1 cellular context compared by ENCODE assay signal in genomic region chr16:79864781-79865391, GRCh38.
A peak's percentile ranks its signal among the peaks of the same experiment; 100 is the strongest.
TF ChIP-seq lines count a peak whose summit lies in the region.

No MANE protein-coding gene starts in this region.

TF ChIP-seq in K562, 482 proteins besides CTCF, POLR2A, EP300 and RAD21 (continued from another document and continues in another):
- TF ChIP-seq, protein P1, sequence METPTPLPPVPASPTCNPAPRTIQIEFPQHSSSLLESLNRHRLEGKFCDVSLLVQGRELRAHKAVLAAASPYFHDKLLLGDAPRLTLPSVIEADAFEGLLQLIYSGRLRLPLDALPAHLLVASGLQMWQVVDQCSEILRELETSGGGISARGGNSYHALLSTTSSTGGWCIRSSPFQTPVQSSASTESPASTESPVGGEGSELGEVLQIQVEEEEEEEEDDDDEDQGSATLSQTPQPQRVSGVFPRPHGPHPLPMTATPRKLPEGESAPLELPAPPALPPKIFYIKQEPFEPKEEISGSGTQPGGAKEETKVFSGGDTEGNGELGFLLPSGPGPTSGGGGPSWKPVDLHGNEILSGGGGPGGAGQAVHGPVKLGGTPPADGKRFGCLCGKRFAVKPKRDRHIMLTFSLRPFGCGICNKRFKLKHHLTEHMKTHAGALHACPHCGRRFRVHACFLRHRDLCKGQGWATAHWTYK (CRISPR knock-in tag; IDR thresholded peaks at IDR 0.05) = 0 out of 2 replicates have a peak, but pooled peaks have one; percentile 15
- TF ChIP-seq, protein P2, sequence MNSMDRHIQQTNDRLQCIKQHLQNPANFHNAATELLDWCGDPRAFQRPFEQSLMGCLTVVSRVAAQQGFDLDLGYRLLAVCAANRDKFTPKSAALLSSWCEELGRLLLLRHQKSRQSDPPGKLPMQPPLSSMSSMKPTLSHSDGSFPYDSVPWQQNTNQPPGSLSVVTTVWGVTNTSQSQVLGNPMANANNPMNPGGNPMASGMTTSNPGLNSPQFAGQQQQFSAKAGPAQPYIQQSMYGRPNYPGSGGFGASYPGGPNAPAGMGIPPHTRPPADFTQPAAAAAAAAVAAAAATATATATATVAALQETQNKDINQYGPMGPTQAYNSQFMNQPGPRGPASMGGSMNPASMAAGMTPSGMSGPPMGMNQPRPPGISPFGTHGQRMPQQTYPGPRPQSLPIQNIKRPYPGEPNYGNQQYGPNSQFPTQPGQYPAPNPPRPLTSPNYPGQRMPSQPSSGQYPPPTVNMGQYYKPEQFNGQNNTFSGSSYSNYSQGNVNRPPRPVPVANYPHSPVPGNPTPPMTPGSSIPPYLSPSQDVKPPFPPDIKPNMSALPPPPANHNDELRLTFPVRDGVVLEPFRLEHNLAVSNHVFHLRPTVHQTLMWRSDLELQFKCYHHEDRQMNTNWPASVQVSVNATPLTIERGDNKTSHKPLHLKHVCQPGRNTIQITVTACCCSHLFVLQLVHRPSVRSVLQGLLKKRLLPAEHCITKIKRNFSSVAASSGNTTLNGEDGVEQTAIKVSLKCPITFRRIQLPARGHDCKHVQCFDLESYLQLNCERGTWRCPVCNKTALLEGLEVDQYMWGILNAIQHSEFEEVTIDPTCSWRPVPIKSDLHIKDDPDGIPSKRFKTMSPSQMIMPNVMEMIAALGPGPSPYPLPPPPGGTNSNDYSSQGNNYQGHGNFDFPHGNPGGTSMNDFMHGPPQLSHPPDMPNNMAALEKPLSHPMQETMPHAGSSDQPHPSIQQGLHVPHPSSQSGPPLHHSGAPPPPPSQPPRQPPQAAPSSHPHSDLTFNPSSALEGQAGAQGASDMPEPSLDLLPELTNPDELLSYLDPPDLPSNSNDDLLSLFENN (IDR thresholded peaks at IDR 0.05; ENCODE audit: low read depth in 2 of 2, low read length in 2 of 2) = no peak
- TF ChIP-seq, protein P3, sequence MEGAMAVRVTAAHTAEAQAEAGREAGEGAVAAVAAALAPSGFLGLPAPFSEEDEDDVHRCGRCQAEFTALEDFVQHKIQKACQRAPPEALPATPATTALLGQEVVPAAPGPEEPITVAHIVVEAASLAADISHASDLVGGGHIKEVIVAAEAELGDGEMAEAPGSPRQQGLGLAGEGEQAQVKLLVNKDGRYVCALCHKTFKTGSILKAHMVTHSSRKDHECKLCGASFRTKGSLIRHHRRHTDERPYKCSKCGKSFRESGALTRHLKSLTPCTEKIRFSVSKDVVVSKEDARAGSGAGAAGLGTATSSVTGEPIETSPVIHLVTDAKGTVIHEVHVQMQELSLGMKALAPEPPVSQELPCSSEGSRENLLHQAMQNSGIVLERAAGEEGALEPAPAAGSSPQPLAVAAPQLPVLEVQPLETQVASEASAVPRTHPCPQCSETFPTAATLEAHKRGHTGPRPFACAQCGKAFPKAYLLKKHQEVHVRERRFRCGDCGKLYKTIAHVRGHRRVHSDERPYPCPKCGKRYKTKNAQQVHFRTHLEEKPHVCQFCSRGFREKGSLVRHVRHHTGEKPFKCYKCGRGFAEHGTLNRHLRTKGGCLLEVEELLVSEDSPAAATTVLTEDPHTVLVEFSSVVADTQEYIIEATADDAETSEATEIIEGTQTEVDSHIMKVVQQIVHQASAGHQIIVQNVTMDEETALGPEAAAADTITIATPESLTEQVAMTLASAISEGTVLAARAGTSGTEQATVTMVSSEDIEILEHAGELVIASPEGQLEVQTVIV (CRISPR knock-in tag; IDR thresholded peaks at IDR 0.05; ENCODE audit: borderline replicate concordance) = no peak
- TF ChIP-seq ZNF253 (CRISPR knock-in tag; conservative IDR thresholded peaks at IDR 0.05) (no peak), GABPB1 (CRISPR knock-in tag; IDR thresholded peaks at IDR 0.05) (no peak), CHD1 (IDR thresholded peaks at IDR 0.05; ENCODE audit: low read length) (no peak), ATF7 (IDR thresholded peaks at IDR 0.05) (no peak), RHOXF2B (CRISPR knock-in tag; conservative IDR thresholded peaks at IDR 0.05) (no peak), CREB5 (CRISPR knock-in tag; IDR thresholded peaks at IDR 0.05) (no peak), PRMT5 (CRISPR knock-in tag; IDR thresholded peaks at IDR 0.05) (no peak), NCOA6 (IDR thresholded peaks at IDR 0.05) (no peak), CREB1 (IDR thresholded peaks at IDR 0.05) (no peak), CREB1 (CRISPR knock-in tag; IDR thresholded peaks at IDR 0.05) (no peak), XRCC4 (IDR thresholded peaks at IDR 0.05; ENCODE audit: extremely low read depth, insufficient read depth, insufficient read length) (no peak), MTF1 (CRISPR knock-in tag; IDR thresholded peaks at IDR 0.05; ENCODE audit: borderline replicate concordance) (no peak), SMC3 (conservative IDR thresholded peaks at IDR 0.05; ENCODE audit: insufficient read depth, low read depth, low read length) (no peak), ZNF165 (CRISPR knock-in tag; IDR thresholded peaks at IDR 0.05; ENCODE audit: borderline replicate concordance) (peak; percentile 56; the same call in 1 of the 2 replicates), ADNP (tag; IDR thresholded peaks at IDR 0.05) (no peak), E2F5 (CRISPR knock-in tag; IDR thresholded peaks at IDR 0.05) (no peak), ZNF561 (CRISPR knock-in tag; conservative IDR thresholded peaks at IDR 0.05) (no peak), SMAD4 (CRISPR knock-in tag; conservative IDR thresholded peaks at IDR 0.05) (peak; percentile 69), THRAP3 (IDR thresholded peaks at IDR 0.05; ENCODE audit: borderline replicate concordance) (no peak), ZNF449 (CRISPR knock-in tag; IDR thresholded peaks at IDR 0.05) (0 out of 2 replicates have a peak, but pooled peaks have one; percentile 3), ZNF282 (CRISPR knock-in tag; IDR thresholded peaks at IDR 0.05) (no peak), ZBTB8A (IDR thresholded peaks at IDR 0.05; ENCODE audit: partially characterized antibody) (no peak), MYC (IDR thresholded peaks at IDR 0.05; ENCODE audit: low read depth, low read length) (no peak), MYC (CRISPR knock-in tag; IDR thresholded peaks at IDR 0.05; ENCODE audit: borderline replicate concordance, low read depth) (no peak), ELK1 (CRISPR knock-in tag; IDR thresholded peaks at IDR 0.05) (no peak), STAT5B (CRISPR knock-in tag; IDR thresholded peaks at IDR 0.05) (no peak), DIDO1 (tag; IDR thresholded peaks at IDR 0.05; ENCODE audit: low read depth) (peak; percentile 48; the same call in 1 of the 2 replicates), NCOA4 (IDR thresholded peaks at IDR 0.05; ENCODE audit: partially characterized antibody) (no peak), STAT6 (CRISPR knock-in tag; IDR thresholded peaks at IDR 0.05) (no peak), ZNF764 (CRISPR knock-in tag; IDR thresholded peaks at IDR 0.05; ENCODE audit: low read depth) (no peak), ELF2 (CRISPR knock-in tag; IDR thresholded peaks at IDR 0.05) (no peak), RFX1 (IDR thresholded peaks at IDR 0.05) (no peak), BACH1 (tag; IDR thresholded peaks at IDR 0.05) (no peak)
- TF ChIP-seq, protein P4, sequence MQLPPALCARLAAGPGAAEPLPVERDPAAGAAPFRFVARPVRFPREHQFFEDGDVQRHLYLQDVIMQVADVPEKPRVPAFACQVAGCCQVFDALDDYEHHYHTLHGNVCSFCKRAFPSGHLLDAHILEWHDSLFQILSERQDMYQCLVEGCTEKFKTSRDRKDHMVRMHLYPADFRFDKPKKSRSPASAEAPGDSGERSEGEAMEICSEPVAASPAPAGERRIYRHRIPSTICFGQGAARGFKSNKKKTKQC (CRISPR knock-in tag; IDR thresholded peaks at IDR 0.05) = no peak
- TF ChIP-seq, protein P5, sequence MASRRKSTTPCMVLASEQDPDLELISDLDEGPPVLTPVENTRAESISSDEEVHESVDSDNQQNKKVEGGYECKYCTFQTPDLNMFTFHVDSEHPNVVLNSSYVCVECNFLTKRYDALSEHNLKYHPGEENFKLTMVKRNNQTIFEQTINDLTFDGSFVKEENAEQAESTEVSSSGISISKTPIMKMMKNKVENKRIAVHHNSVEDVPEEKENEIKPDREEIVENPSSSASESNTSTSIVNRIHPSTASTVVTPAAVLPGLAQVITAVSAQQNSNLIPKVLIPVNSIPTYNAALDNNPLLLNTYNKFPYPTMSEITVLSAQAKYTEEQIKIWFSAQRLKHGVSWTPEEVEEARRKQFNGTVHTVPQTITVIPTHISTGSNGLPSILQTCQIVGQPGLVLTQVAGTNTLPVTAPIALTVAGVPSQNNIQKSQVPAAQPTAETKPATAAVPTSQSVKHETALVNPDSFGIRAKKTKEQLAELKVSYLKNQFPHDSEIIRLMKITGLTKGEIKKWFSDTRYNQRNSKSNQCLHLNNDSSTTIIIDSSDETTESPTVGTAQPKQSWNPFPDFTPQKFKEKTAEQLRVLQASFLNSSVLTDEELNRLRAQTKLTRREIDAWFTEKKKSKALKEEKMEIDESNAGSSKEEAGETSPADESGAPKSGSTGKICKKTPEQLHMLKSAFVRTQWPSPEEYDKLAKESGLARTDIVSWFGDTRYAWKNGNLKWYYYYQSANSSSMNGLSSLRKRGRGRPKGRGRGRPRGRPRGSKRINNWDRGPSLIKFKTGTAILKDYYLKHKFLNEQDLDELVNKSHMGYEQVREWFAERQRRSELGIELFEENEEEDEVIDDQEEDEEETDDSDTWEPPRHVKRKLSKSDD (conservative IDR thresholded peaks at IDR 0.05; ENCODE audit: low read length) = no peak
- TF ChIP-seq, protein P6, sequence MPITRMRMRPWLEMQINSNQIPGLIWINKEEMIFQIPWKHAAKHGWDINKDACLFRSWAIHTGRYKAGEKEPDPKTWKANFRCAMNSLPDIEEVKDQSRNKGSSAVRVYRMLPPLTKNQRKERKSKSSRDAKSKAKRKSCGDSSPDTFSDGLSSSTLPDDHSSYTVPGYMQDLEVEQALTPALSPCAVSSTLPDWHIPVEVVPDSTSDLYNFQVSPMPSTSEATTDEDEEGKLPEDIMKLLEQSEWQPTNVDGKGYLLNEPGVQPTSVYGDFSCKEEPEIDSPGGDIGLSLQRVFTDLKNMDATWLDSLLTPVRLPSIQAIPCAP (CRISPR knock-in tag; IDR thresholded peaks at IDR 0.05; ENCODE audit: borderline replicate concordance) = no peak
